In the genomic region with DNA sequence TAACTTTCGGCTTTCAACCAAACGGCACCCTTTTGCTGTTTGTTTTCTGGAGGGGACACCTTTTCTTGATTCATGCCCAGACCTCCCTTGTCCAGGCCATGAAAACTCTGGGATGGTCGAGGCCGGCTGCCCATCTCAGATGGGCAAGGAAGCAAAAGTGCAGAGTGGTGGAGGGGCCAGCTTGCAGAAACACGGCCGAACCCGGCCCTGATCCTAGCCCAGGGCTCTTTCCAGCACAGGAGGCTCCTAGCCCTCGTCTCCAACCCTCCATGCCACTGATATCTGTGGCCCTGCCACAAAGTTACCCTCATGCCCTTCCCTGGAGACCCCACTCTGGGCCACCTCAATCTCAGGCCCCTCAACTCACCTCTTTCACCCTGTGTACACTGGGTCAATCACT, we compare ENCODE assay signal across 1 cellular context.
TF ChIP-seq lines count a peak whose summit lies in the region.

No MANE protein-coding gene starts in this region.

TF ChIP-seq in WTC11, 78 proteins besides CTCF, POLR2A, EP300 and RAD21 (continued from another document):
- TF ChIP-seq, protein P1, sequence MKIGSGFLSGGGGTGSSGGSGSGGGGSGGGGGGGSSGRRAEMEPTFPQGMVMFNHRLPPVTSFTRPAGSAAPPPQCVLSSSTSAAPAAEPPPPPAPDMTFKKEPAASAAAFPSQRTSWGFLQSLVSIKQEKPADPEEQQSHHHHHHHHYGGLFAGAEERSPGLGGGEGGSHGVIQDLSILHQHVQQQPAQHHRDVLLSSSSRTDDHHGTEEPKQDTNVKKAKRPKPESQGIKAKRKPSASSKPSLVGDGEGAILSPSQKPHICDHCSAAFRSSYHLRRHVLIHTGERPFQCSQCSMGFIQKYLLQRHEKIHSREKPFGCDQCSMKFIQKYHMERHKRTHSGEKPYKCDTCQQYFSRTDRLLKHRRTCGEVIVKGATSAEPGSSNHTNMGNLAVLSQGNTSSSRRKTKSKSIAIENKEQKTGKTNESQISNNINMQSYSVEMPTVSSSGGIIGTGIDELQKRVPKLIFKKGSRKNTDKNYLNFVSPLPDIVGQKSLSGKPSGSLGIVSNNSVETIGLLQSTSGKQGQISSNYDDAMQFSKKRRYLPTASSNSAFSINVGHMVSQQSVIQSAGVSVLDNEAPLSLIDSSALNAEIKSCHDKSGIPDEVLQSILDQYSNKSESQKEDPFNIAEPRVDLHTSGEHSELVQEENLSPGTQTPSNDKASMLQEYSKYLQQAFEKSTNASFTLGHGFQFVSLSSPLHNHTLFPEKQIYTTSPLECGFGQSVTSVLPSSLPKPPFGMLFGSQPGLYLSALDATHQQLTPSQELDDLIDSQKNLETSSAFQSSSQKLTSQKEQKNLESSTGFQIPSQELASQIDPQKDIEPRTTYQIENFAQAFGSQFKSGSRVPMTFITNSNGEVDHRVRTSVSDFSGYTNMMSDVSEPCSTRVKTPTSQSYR (CRISPR knock-in tag; IDR thresholded peaks at IDR 0.05) = no peak
- TF ChIP-seq NFATC4 (CRISPR knock-in tag; IDR thresholded peaks at IDR 0.05) = no peak
- TF ChIP-seq, protein P2, sequence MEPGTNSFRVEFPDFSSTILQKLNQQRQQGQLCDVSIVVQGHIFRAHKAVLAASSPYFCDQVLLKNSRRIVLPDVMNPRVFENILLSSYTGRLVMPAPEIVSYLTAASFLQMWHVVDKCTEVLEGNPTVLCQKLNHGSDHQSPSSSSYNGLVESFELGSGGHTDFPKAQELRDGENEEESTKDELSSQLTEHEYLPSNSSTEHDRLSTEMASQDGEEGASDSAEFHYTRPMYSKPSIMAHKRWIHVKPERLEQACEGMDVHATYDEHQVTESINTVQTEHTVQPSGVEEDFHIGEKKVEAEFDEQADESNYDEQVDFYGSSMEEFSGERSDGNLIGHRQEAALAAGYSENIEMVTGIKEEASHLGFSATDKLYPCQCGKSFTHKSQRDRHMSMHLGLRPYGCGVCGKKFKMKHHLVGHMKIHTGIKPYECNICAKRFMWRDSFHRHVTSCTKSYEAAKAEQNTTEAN (CRISPR knock-in tag; IDR thresholded peaks at IDR 0.05) = no peak
- TF ChIP-seq, protein P3, sequence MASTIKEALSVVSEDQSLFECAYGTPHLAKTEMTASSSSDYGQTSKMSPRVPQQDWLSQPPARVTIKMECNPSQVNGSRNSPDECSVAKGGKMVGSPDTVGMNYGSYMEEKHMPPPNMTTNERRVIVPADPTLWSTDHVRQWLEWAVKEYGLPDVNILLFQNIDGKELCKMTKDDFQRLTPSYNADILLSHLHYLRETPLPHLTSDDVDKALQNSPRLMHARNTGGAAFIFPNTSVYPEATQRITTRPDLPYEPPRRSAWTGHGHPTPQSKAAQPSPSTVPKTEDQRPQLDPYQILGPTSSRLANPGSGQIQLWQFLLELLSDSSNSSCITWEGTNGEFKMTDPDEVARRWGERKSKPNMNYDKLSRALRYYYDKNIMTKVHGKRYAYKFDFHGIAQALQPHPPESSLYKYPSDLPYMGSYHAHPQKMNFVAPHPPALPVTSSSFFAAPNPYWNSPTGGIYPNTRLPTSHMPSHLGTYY (CRISPR knock-in tag; IDR thresholded peaks at IDR 0.05) = no peak
- TF ChIP-seq GABPB1 (CRISPR knock-in tag; IDR thresholded peaks at IDR 0.05) = no peak
- TF ChIP-seq FOXP1 (CRISPR knock-in tag; IDR thresholded peaks at IDR 0.05; ENCODE audit: borderline replicate concordance) = no peak
- TF ChIP-seq, protein P4, sequence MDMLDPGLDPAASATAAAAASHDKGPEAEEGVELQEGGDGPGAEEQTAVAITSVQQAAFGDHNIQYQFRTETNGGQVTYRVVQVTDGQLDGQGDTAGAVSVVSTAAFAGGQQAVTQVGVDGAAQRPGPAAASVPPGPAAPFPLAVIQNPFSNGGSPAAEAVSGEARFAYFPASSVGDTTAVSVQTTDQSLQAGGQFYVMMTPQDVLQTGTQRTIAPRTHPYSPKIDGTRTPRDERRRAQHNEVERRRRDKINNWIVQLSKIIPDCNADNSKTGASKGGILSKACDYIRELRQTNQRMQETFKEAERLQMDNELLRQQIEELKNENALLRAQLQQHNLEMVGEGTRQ (CRISPR knock-in tag; IDR thresholded peaks at IDR 0.05) = no peak
- TF ChIP-seq NR3C1 (CRISPR knock-in tag; conservative IDR thresholded peaks at IDR 0.05; ENCODE audit: low read depth) = no peak
- TF ChIP-seq, protein P5, sequence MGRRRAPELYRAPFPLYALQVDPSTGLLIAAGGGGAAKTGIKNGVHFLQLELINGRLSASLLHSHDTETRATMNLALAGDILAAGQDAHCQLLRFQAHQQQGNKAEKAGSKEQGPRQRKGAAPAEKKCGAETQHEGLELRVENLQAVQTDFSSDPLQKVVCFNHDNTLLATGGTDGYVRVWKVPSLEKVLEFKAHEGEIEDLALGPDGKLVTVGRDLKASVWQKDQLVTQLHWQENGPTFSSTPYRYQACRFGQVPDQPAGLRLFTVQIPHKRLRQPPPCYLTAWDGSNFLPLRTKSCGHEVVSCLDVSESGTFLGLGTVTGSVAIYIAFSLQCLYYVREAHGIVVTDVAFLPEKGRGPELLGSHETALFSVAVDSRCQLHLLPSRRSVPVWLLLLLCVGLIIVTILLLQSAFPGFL (CRISPR knock-in tag; IDR thresholded peaks at IDR 0.05; ENCODE audit: borderline replicate concordance) = no peak
- no peak for TF ChIP-seq TEAD4 (CRISPR knock-in tag; IDR thresholded peaks at IDR 0.05)
